8 cellular contexts compared by ENCODE assay signal in genomic region chr9:34048730-34049629, GRCh38. TPM values are rescaled to one million over a fixed set of nuclear protein-coding genes. Genes with fewer than 3 reads are reported as not detected.
DNase-seq lines count a peak whose midpoint lies in the region; ATAC-seq and TF ChIP-seq lines count a peak whose summit lies in the region.

Gene UBAP2 (minus strand): TSS chr9:34048887. CDS start chr9:34017148, 31,739 bp downstream.

- peak within 1 kb of the TSS; percentile 89 to 99 for H3K27ac Mint-ChIP-seq in activated naive CD4-positive, alpha-beta T cell treated with anti-CD3 and anti-CD28 coated beads, Interleukin-2, amount 50 U/mL, for 72 hours

- H4K20me1 ChIP-seq in osteoblast (ENCODE audit: insufficient read depth, low read length): peaks cover 13% of the 10 kb centered on the region

- no peaks in the 10 kb centered on the region for H3K9me3 Mint-ChIP-seq in activated naive CD4-positive, alpha-beta T cell treated with anti-CD3 and anti-CD28 coated beads, Interleukin-2, amount 50 U/mL, for 72 hours

- TF ChIP-seq CTCF in osteoblast (IDR thresholded peaks at IDR 0.05; ENCODE audit: extremely low read depth, low read depth, low read length) (no peak), thoracic aorta (IDR thresholded peaks at IDR 0.05) (peak; percentile 25)

- ATAC-seq in HG02588 (IDR thresholded peaks at IDR 0.05; ENCODE audit: unreplicated experiment) (peak; percentile 74), SK-N-SH treated with all-trans-retinoic acid at 6 μM for 48 hours (peak; percentile 92), thoracic aorta (ENCODE audit: insufficient number of reproducible peaks, low FRiP score, low read depth) (peak; percentile 99)
- ATAC-seq in activated naive CD4-positive, alpha-beta T cell treated with anti-CD3 and anti-CD28 coated beads, Interleukin-2, amount 50 U/mL, for 72 hours: peak; percentile 86 to 90

- H3K4me3 ChIP-seq in GM08714 (ENCODE audit: low read length): peak within 1 kb of the TSS; percentile 72
- peak within 1 kb of the TSS; percentile 83 for H3K4me3 ChIP-seq in osteoblast (ENCODE audit: insufficient read depth, low read length)
- H3K4me3 ChIP-seq in thoracic aorta: peak within 1 kb of the TSS; percentile 96

- H3K36me3 ChIP-seq in osteoblast (ENCODE audit: insufficient read depth, low read length) (no peaks in the 10 kb centered on the region), thoracic aorta (no peaks in the 10 kb centered on the region)

- H3K9me3 ChIP-seq in osteoblast (ENCODE audit: low read depth, low read length) (no peaks in the 10 kb centered on the region), thoracic aorta (no peaks in the 10 kb centered on the region)

- H3K4me2 ChIP-seq in osteoblast (ENCODE audit: insufficient read depth, low read length): peak within 1 kb of the TSS; percentile 100

- DNase-seq in NCI-H1092 (lab: John Stamatoyannopoulos, UW) (peak; percentile 99), glomerular visceral epithelial cell (ENCODE audit: extremely low spot score) (peak; percentile 96), osteoblast (ENCODE audit: insufficient read length, low spot score, missing footprints) (peak; percentile 97), thoracic aorta (ENCODE audit: low spot score) (peak; percentile 95)
- peak; percentile 97 to 99 for DNase-seq in activated naive CD4-positive, alpha-beta T cell treated with anti-CD3 and anti-CD28 coated beads, Interleukin-2, amount 50 U/mL, for 72 hours (ENCODE audit: low spot score in 2 of 2)

- H3K27ac ChIP-seq in osteoblast (ENCODE audit: low read depth, low read length) (peak within 1 kb of the TSS; percentile 99), thoracic aorta (peak within 1 kb of the TSS; percentile 86 to 90)

- peak within 1 kb of the TSS; percentile 97 for H2AFZ ChIP-seq in osteoblast (ENCODE audit: low read length)

- H3K27me3 ChIP-seq in osteoblast (ENCODE audit: insufficient read depth, low read length) (no peaks in the 10 kb centered on the region), thoracic aorta (replicated peaks; ENCODE audit: insufficient read depth) (no peaks in the 10 kb centered on the region)

- H3K36me3 Mint-ChIP-seq in activated naive CD4-positive, alpha-beta T cell treated with anti-CD3 and anti-CD28 coated beads, Interleukin-2, amount 50 U/mL, for 72 hours: peaks cover 15 to 22% of the 10 kb centered on the region in 2 donors

- H3K79me2 ChIP-seq in osteoblast (ENCODE audit: insufficient read depth, low read length): peaks cover 45% of the 10 kb centered on the region

- H3K4me1 ChIP-seq in osteoblast (ENCODE audit: insufficient read depth, low read length) (peaks cover 20% of the 10 kb centered on the region), thoracic aorta (ENCODE audit: control insufficient read depth in 1 of 2, low read depth in 2 of 2) (peaks cover 10 to 24% of the 10 kb centered on the region in 2 donors)

TF ChIP-seq in SK-N-SH treated with all-trans-retinoic acid at 6 μM for 48 hours, 23 proteins besides CTCF, POLR2A, EP300 and RAD21:
- TF ChIP-seq BACH2 (CRISPR knock-in tag; IDR thresholded peaks at IDR 0.05; ENCODE audit: borderline replicate concordance) (no peak), ZFP3 (CRISPR knock-in tag; IDR thresholded peaks at IDR 0.05) (no peak; the same call in 1 of the 2 replicates), OSR1 (CRISPR knock-in tag; IDR thresholded peaks at IDR 0.05) (no peak), TSHZ2 (CRISPR knock-in tag; IDR thresholded peaks at IDR 0.05) (no peak; the same call in 1 of the 2 replicates), SNAI2 (CRISPR knock-in tag; IDR thresholded peaks at IDR 0.05) (no peak; the same call in 1 of the 2 replicates), GLIS3 (CRISPR knock-in tag; IDR thresholded peaks at IDR 0.05) (0 out of 2 replicates have a peak, but pooled peaks have one; percentile 47), ESRRG (CRISPR knock-in tag; IDR thresholded peaks at IDR 0.05) (no peak), CSDC2 (CRISPR knock-in tag; IDR thresholded peaks at IDR 0.05) (peak; percentile 23; the same call in 1 of the 2 replicates), ARNTL (CRISPR knock-in tag; IDR thresholded peaks at IDR 0.05; ENCODE audit: borderline replicate concordance, low read depth) (no peak), ZC3H10 (CRISPR knock-in tag; IDR thresholded peaks at IDR 0.05) (no peak), CSRNP3 (CRISPR knock-in tag; IDR thresholded peaks at IDR 0.05) (no peak), TOX (CRISPR knock-in tag; IDR thresholded peaks at IDR 0.05; ENCODE audit: borderline replicate concordance) (no peak), PATZ1 (CRISPR knock-in tag; IDR thresholded peaks at IDR 0.05; ENCODE audit: borderline replicate concordance) (no peak), ZNF70 (CRISPR knock-in tag; IDR thresholded peaks at IDR 0.05) (no peak), RARB (CRISPR knock-in tag; IDR thresholded peaks at IDR 0.05) (no peak), ZFP30 (CRISPR knock-in tag; IDR thresholded peaks at IDR 0.05) (no peak), ZNF565 (CRISPR knock-in tag; conservative IDR thresholded peaks at IDR 0.05; ENCODE audit: low read depth) (0 out of 2 replicates have a peak, but pooled peaks have one; percentile 12), CREB5 (CRISPR knock-in tag; IDR thresholded peaks at IDR 0.05; ENCODE audit: low read depth) (no peak)

RNA-seq across cellular contexts. Expression of gene UBAP2, which starts in this region (rescaled TPM):
- 10 to 100 TPM; 48.2 to 50.3 TPM for total RNA-seq in activated naive CD4-positive, alpha-beta T cell treated with anti-CD3 and anti-CD28 coated beads, Interleukin-2, amount 50 U/mL, for 72 hours
- total RNA-seq in osteoblast (18.5 and 22.7 TPM in 2 replicates), thoracic aorta (10 to 100 TPM; 21.3 to 29.9 TPM)

Comparison
In these comparisons a context has a peak if more than half of its experiments do, and no peak if none do; other contexts are left out.
1. Peak in every context shown above with its lines: DNase-seq, ATAC-seq, H3K4me3 ChIP-seq and H3K27ac ChIP-seq.